Comparison of ENCODE assay signal across 16 cellular contexts in the genomic region with DNA sequence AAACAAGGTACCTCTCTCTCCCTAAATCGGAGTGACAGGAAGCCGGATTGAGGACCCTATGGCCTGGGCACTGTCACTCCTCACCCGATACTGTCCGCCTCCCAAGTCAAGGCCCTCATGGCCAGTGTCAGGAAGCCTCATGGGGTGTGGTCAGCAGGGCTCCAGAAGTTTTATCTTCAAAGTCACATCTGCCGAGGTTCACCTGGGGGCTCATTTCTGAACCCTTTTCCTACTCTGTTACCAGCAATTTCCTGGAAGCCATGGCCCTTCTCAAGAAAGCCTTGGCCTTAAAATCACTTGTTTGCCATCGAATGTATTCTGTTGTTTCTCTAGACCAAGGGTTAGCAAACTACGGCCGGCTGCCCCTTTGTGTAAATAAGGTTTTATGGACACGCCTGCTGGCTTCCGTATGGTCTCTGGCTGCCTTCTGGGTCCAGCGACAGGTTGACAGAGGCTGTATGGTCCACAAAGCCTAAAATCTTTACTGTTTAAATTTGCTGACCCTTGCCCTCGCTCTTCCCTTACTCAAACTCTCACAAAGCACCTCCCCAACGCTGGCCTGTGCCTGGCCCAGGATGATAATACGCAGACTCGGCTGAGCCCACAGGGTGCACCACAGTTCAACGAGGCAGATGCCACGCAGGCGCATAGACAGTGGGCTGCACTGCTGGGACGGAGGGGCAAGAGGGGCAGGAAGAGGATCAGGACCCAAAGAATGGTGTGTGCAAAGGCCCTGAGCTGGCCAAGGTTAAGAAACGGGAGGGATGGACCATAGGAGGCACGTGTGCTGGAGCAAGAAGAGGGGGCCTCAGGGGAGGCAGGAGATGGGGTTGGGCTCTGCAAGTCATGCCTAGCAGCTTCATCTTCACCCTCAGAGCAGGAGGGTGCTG.
"Had no signal": no experiment of that assay in that cellular context is flagged by ENCODE, and none has a peak within 500 bp of the region (broad histone marks: within the 10 kb centered on the region; RNA-seq: fewer than 3 reads in every experiment).

No MANE protein-coding gene starts in this region.

- DNase-seq: activated CD4-positive, alpha-beta memory T cell treated with anti-CD3 and anti-CD28 coated beads, Interleukin-2, amount 10 ng/mL, durations not matched to agents 7 days and 5 days; activated effector memory CD4-positive, alpha-beta T cell treated with anti-CD3 and anti-CD28 coated beads, Interleukin-2, amount 50 U/mL, for 16 hours; activated T-cell treated with anti-CD3 and anti-CD28 coated beads, Interleukin-2, amount 50 U/mL, for 24 hours; anterior cingulate cortex; kidney glomerular epithelial cell; midbrain; stimulated activated CD4-positive, alpha-beta T cell treated with anti-CD3 and anti-CD28 coated beads, Interleukin-15, amount 100 ng/mL, for 24 hours; stimulated activated CD4-positive, alpha-beta T cell treated with anti-CD3 and anti-CD28 coated beads, Interleukin-4, amount 100 ng/mL, for 24 hours; stimulated activated naive CD4-positive, alpha-beta T cell treated with Interleukin-2 at 50 U/mL for 16 hours; T-helper 1 cell; transverse colon had no signal

- H3K4me3 Mint-ChIP-seq: activated CD4-positive, alpha-beta memory T cell treated with anti-CD3 and anti-CD28 coated beads, Interleukin-2, amount 10 ng/mL, durations not matched to agents 7 days and 5 days; activated naive CD8-positive, alpha-beta T cell; activated T-cell treated with anti-CD3 and anti-CD28 coated beads, Interleukin-2, amount 50 U/mL, for 24 hours had no signal

- H3K9me3 Mint-ChIP-seq: activated CD4-positive, alpha-beta memory T cell treated with anti-CD3 and anti-CD28 coated beads, Interleukin-2, amount 10 ng/mL, durations not matched to agents 7 days and 5 days; activated T-cell treated with anti-CD3 and anti-CD28 coated beads, Interleukin-2, amount 50 U/mL, for 24 hours had no signal

- H3K36me3 ChIP-seq: transverse colon had no signal

- H3K36me3 Mint-ChIP-seq: activated naive CD8-positive, alpha-beta T cell had no signal

- H3K9me3 ChIP-seq: neutrophil, transverse colon had no signal

- H3K27ac Mint-ChIP-seq: activated CD4-positive, alpha-beta memory T cell treated with anti-CD3 and anti-CD28 coated beads, Interleukin-2, amount 10 ng/mL, durations not matched to agents 7 days and 5 days; activated naive CD8-positive, alpha-beta T cell; activated T-cell treated with anti-CD3 and anti-CD28 coated beads, Interleukin-2, amount 50 U/mL, for 24 hours had no signal

- H3K27me3 Mint-ChIP-seq: activated CD4-positive, alpha-beta memory T cell treated with anti-CD3 and anti-CD28 coated beads, Interleukin-2, amount 10 ng/mL, durations not matched to agents 7 days and 5 days; activated naive CD8-positive, alpha-beta T cell; activated T-cell treated with anti-CD3 and anti-CD28 coated beads, Interleukin-2, amount 50 U/mL, for 24 hours had no signal

- H3K27me3 ChIP-seq: neutrophil, transverse colon had no signal

- H3K27ac ChIP-seq: neutrophil, SK-N-MC, transverse colon, VCaP had no signal

- H3K4me3 ChIP-seq: lung, SK-N-MC, transverse colon had no signal
